ENCODE assay signal across 1 cellular context in genomic region chr9:123450096-123450495, GRCh38.
TF ChIP-seq lines count a peak whose summit lies in the region.

No MANE protein-coding gene starts in this region.

TF ChIP-seq in GM12878, 131 proteins besides CTCF, POLR2A, EP300 and RAD21 (continued from another document):
- TF ChIP-seq CUX1 (IDR thresholded peaks at IDR 0.05; ENCODE audit: insufficient replicate concordance, low read depth, low read length): no peak
